30 cellular contexts compared by ENCODE assay signal in the genomic region with DNA sequence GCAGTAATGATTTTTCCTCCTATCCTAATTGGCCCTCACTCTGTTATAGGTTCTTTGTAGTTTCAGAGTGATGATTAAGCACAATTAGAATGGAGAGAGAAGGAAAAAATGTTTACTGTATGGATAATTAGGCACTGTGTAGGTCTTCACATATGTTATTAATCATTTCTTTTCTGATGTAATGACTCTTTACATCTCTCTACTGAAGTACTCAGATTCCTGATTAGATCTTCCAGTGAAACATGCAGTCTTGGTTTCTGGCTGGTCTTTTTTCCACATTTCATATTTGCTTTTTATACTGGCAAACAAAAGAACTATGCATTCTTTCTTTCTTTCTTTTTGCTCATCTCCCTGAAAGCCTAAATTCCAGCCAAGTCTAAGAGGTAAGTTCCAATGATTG.
"Had no signal": no experiment of that assay in that cellular context is flagged by ENCODE, and none has a peak within 500 bp of the region (broad histone marks: within the 10 kb centered on the region; RNA-seq: fewer than 3 reads in every experiment).

No MANE protein-coding gene starts in this region.

- FAIRE-seq: kidney, small intestine had no signal

- H3K36me3 ChIP-seq: gastrocnemius medialis, neural progenitor cell, right lobe of liver, suprapubic skin, transverse colon, upper lobe of right lung, uterus had no signal

- H3K4me1 ChIP-seq: gastrocnemius medialis, neural progenitor cell, parathyroid adenoma, right lobe of liver, suprapubic skin, transverse colon, upper lobe of right lung, uterus had no signal

- H3K4me3 ChIP-seq: gastrocnemius medialis, mucosa of descending colon, neural progenitor cell, right lobe of liver, suprapubic skin, transverse colon, upper lobe of right lung, uterus had no signal

- H3K27me3 ChIP-seq: gastrocnemius medialis, neural progenitor cell, right lobe of liver, suprapubic skin, transverse colon, upper lobe of right lung, uterus had no signal

- H3K27ac ChIP-seq: epithelial cell of prostate, gastrocnemius medialis, neural progenitor cell, parathyroid adenoma, right lobe of liver, suprapubic skin, transverse colon, upper lobe of right lung, uterus had no signal

- H3K9me3 Mint-ChIP-seq: dendritic cell treated with granulocyte-macrophage colony-stimulating factor and Interleukin-4, amounts not matched to agents 40 ng/mL and 50 ng/mL, for 4 days; neural progenitor cell had no signal

- H3K4me3 Mint-ChIP-seq: dendritic cell treated with granulocyte-macrophage colony-stimulating factor and Interleukin-4, amounts not matched to agents 40 ng/mL and 50 ng/mL, for 4 days; endodermal cell; mesothelial cell of epicardium; naive B cell; natural killer cell treated with Interleukin-12 subunit alpha and Interleukin-12 subunit beta and Interleukin-15 and Interleukin-18, amount 100 ng/mL, for 72 hours; neural progenitor cell; stimulated activated naive CD8-positive, alpha-beta T cell treated with anti-CD3 and anti-CD28 coated beads, Interleukin-15, amount 100 ng/mL, for 72 hours had no signal

- H3K4me1 Mint-ChIP-seq: endodermal cell; naive B cell; neural progenitor cell; stimulated activated naive CD8-positive, alpha-beta T cell treated with anti-CD3 and anti-CD28 coated beads, Interleukin-15, amount 100 ng/mL, for 72 hours had no signal

- H2AFZ ChIP-seq: parathyroid adenoma had no signal

- ATAC-seq: esophagus mucosa; gastrocnemius medialis; left lobe of liver; mucosa of descending colon; natural killer cell treated with Interleukin-12 subunit alpha and Interleukin-12 subunit beta and Interleukin-15 and Interleukin-18, amount 100 ng/mL, for 72 hours; right lobe of liver; stimulated activated naive CD8-positive, alpha-beta T cell treated with anti-CD3 and anti-CD28 coated beads, Interleukin-15, amount 100 ng/mL, for 72 hours; upper lobe of right lung had no signal

- H3K27me3 Mint-ChIP-seq: dendritic cell treated with granulocyte-macrophage colony-stimulating factor and Interleukin-4, amounts not matched to agents 40 ng/mL and 50 ng/mL, for 4 days; naive B cell; natural killer cell treated with Interleukin-12 subunit alpha and Interleukin-12 subunit beta and Interleukin-15 and Interleukin-18, amount 100 ng/mL, for 72 hours; progenitor cell of endocrine pancreas; stimulated activated naive CD8-positive, alpha-beta T cell treated with anti-CD3 and anti-CD28 coated beads, Interleukin-15, amount 100 ng/mL, for 72 hours had no signal

- H3K79me2 ChIP-seq: parathyroid adenoma had no signal

- DNase-seq: effector CD8-positive, alpha-beta T cell; endodermal cell; foreskin fibroblast; gastrocnemius medialis; head of caudate nucleus; kidney; mesenchymal stem cell; mucosa of descending colon; naive B cell; right lobe of liver; small intestine; stimulated activated CD4-positive, alpha-beta T cell treated with anti-CD3 and anti-CD28 coated beads, Interleukin-12 subunit alpha, Interleukin-12 subunit beta, amount 100 ng/mL, for 4 hours; stimulated activated CD4-positive, alpha-beta T cell treated with anti-CD3 and anti-CD28 coated beads, Interleukin-1b, Interleukin-23, amount 100 ng/mL, for 48 hours; stimulated activated CD4-positive, alpha-beta T cell treated with anti-CD3 and anti-CD28 coated beads, Interleukin-4, amount 100 ng/mL, for 1 hour; stimulated activated CD8-positive, alpha-beta memory T cell treated with anti-CD3 and anti-CD28 coated beads, Interleukin-4, amount 100 ng/mL, for 48 hours; stimulated activated naive CD4-positive, alpha-beta T cell; stimulated activated naive CD8-positive, alpha-beta T cell treated with anti-CD3 and anti-CD28 coated beads, Interleukin-15, amount 100 ng/mL, for 72 hours; transverse colon; upper lobe of right lung; uterus had no signal

- H3K9ac ChIP-seq: neural progenitor cell, parathyroid adenoma had no signal

- H3K36me3 Mint-ChIP-seq: mesothelial cell of epicardium; naive B cell; natural killer cell treated with Interleukin-12 subunit alpha and Interleukin-12 subunit beta and Interleukin-15 and Interleukin-18, amount 100 ng/mL, for 72 hours; neural progenitor cell had no signal

- H3K27ac Mint-ChIP-seq: dendritic cell treated with granulocyte-macrophage colony-stimulating factor and Interleukin-4, amounts not matched to agents 40 ng/mL and 50 ng/mL, for 4 days; endodermal cell; naive B cell; natural killer cell treated with Interleukin-12 subunit alpha and Interleukin-12 subunit beta and Interleukin-15 and Interleukin-18, amount 100 ng/mL, for 72 hours; neural progenitor cell; progenitor cell of endocrine pancreas; stimulated activated naive CD8-positive, alpha-beta T cell treated with anti-CD3 and anti-CD28 coated beads, Interleukin-15, amount 100 ng/mL, for 72 hours had no signal

- H3K9me3 ChIP-seq: gastrocnemius medialis, mucosa of descending colon, right lobe of liver, suprapubic skin, transverse colon, upper lobe of right lung, uterus had no signal

- H3K4me2 ChIP-seq: neural progenitor cell had no signal
